Comparison of ENCODE assay signal across 9 cellular contexts in the genomic region with DNA sequence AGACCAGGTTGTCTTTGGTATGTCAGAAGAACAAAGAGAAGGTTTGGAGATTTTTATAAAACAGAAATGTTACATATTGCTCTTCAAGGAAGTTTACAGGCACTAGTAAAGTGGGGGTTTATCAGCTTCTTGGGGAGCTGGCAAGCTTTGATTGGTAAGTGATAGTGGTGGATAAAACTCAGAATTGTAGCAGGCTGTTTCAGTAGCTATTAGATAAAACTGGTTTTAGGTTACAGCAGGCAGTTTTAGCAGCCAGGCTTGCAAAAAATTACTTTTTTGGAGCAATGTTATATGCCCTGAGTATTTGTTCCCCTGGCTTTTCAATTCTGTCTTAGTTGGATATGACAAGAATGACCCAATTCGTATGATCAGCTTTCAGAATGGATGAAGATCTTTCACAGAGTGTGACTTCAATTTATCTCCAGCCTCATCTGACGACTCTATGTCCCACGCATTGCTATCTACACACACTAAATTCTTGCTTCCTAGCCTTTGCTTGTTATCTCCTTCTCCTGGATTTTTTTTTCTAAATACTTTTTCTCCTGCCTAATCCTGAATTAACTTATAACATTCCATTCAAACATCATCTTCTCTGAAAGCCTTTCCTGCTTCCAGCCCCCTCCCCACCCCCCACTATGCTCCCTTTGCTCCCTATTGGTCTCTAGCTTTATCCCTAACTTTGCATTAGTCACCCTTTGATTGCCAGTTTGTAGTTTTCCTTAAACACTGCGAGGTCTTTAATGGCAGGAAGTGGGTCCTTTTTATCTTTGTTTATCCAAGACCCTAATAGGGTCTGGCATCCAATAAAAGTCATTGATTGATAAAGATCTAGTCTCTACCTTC. TPM values are rescaled to one million over a fixed set of nuclear protein-coding genes. Genes with fewer than 3 reads are reported as not detected.
DNase-seq lines count a peak whose midpoint lies in the region; ATAC-seq and TF ChIP-seq lines count a peak whose summit lies in the region.
"Had no signal": no experiment of that assay in that cellular context is flagged by ENCODE, and none has a peak within 500 bp of the region (broad histone marks: within the 10 kb centered on the region; RNA-seq: fewer than 3 reads in every experiment).

No MANE protein-coding gene starts in this region.

- H3K4me1 ChIP-seq in CD4-positive, CD25-positive, alpha-beta regulatory T cell (ENCODE audit: control insufficient read depth, insufficient read depth, low read length, poor library complexity, severe bottlenecking), result peaks cover 37% of the 10 kb centered on the region
- peaks cover 7 to 54% (median 10%) of the 10 kb centered on the region in 3 donors for H3K4me1 ChIP-seq in esophagus squamous epithelium

- H3K9me3 Mint-ChIP-seq in CD4-positive, CD25-positive, alpha-beta regulatory T cell, result peaks cover 0 to 1% (median 0%) of the 10 kb centered on the region in 7 donors
- H3K9me3 Mint-ChIP-seq in HFFc6, result no peaks in the 10 kb centered on the region
- H3K9me3 Mint-ChIP-seq in activated T-helper 1 cell treated with anti-CD3 and anti-CD28 coated beads, Interleukin-12 subunit alpha, Interleukin-12 subunit beta, Interleukin-2, Interleukin-4 antibody, amounts not matched to agents 30 ng/mL and 10 ng/mL and 1 ng/mL, durations not matched to agents 14 hours and 24 hours and 36 hours, result no peaks in the 10 kb centered on the region
- H3K9me3 Mint-ChIP-seq in natural killer cell, result no peaks in the 10 kb centered on the region

- 66 to 74% methylated on average over 4 of the region's 4 CpGs for WGBS in esophagus squamous epithelium, 2 donors

- peak overlapping the region; percentile 88 to 99 (median 98) for H3K4me3 Mint-ChIP-seq in CD4-positive, CD25-positive, alpha-beta regulatory T cell
- peak overlapping the region; percentile 56 for H3K4me3 Mint-ChIP-seq in HFFc6
- H3K4me3 Mint-ChIP-seq in activated T-helper 1 cell treated with anti-CD3 and anti-CD28 coated beads, Interleukin-12 subunit alpha, Interleukin-12 subunit beta, Interleukin-2, Interleukin-4 antibody, amounts not matched to agents 30 ng/mL and 10 ng/mL and 1 ng/mL, durations not matched to agents 14 hours and 24 hours and 36 hours, result peak overlapping the region; percentile 21
- peak overlapping the region; percentile 99 for H3K4me3 Mint-ChIP-seq in natural killer cell

- H3K9me3 ChIP-seq in CD4-positive, CD25-positive, alpha-beta regulatory T cell (ENCODE audit: control insufficient read depth in 2 of 2, low read length in 2 of 2), result no peaks in the 10 kb centered on the region
- H3K9me3 ChIP-seq in esophagus squamous epithelium, result no peaks in the 10 kb centered on the region
- H3K9me3 ChIP-seq: body of pancreas had no signal

- no peaks in the 10 kb centered on the region for H3K27me3 Mint-ChIP-seq in CD4-positive, CD25-positive, alpha-beta regulatory T cell
- H3K27me3 Mint-ChIP-seq in HFFc6 (ENCODE audit: insufficient read depth), result no peaks in the 10 kb centered on the region
- H3K27me3 Mint-ChIP-seq in activated T-helper 1 cell treated with anti-CD3 and anti-CD28 coated beads, Interleukin-12 subunit alpha, Interleukin-12 subunit beta, Interleukin-2, Interleukin-4 antibody, amounts not matched to agents 30 ng/mL and 10 ng/mL and 1 ng/mL, durations not matched to agents 14 hours and 24 hours and 36 hours (ENCODE audit: insufficient read depth), result no peaks in the 10 kb centered on the region
- H3K27me3 Mint-ChIP-seq in natural killer cell (ENCODE audit: low read depth in 2 of 2), result no peaks in the 10 kb centered on the region

- peaks cover 6% of the 10 kb centered on the region for H3K36me3 ChIP-seq in CD4-positive, CD25-positive, alpha-beta regulatory T cell (ENCODE audit: control insufficient read depth, insufficient read depth, low read length)
- H3K36me3 ChIP-seq in esophagus squamous epithelium, result peaks cover 0 to 3% (median 0%) of the 10 kb centered on the region in 3 donors

- H3K4me3 ChIP-seq in CD4-positive, CD25-positive, alpha-beta regulatory T cell (ENCODE audit: low read depth, low read length), result peak overlapping the region; percentile 82
- peak overlapping the region in 1 of 4 donors; percentile 76 for H3K4me3 ChIP-seq in esophagus squamous epithelium
- H3K4me3 ChIP-seq: body of pancreas had no signal

- H3K36me3 Mint-ChIP-seq in CD4-positive, CD25-positive, alpha-beta regulatory T cell, result peaks cover 3% of the 10 kb centered on the region
- peaks cover 15% of the 10 kb centered on the region for H3K36me3 Mint-ChIP-seq in HFFc6 (ENCODE audit: low read depth)
- peaks cover 29% of the 10 kb centered on the region for H3K36me3 Mint-ChIP-seq in activated T-helper 1 cell treated with anti-CD3 and anti-CD28 coated beads, Interleukin-12 subunit alpha, Interleukin-12 subunit beta, Interleukin-2, Interleukin-4 antibody, amounts not matched to agents 30 ng/mL and 10 ng/mL and 1 ng/mL, durations not matched to agents 14 hours and 24 hours and 36 hours (ENCODE audit: low read depth)
- H3K36me3 Mint-ChIP-seq in natural killer cell, result peaks cover 3% of the 10 kb centered on the region

- no peak for DNase-seq in CD4-positive, CD25-positive, alpha-beta regulatory T cell
- DNase-seq in HFFc6 (no peak), natural killer cell (no peak), esophagus squamous epithelium (lab: John Stamatoyannopoulos, UW) (no peak), DMS114 treated with DMSO at 0.1 percent for 48 hours (lab: John Stamatoyannopoulos, UW; ENCODE audit: unreplicated experiment) (no peak)
- DNase-seq in activated T-helper 1 cell treated with anti-CD3 and anti-CD28 coated beads, Interleukin-12 subunit alpha, Interleukin-12 subunit beta, Interleukin-2, Interleukin-4 antibody, amounts not matched to agents 30 ng/mL and 10 ng/mL and 1 ng/mL, durations not matched to agents 14 hours and 24 hours and 36 hours (ENCODE audit: low spot score), result no peak

- no peaks in the 10 kb centered on the region for H3K27me3 ChIP-seq in CD4-positive, CD25-positive, alpha-beta regulatory T cell (ENCODE audit: control insufficient read depth, insufficient read depth, low read length)
- H3K27me3 ChIP-seq in esophagus squamous epithelium, result no peaks in the 10 kb centered on the region
- H3K27me3 ChIP-seq: body of pancreas had no signal

- intact Hi-C loops in activated T-helper 1 cell treated with anti-CD3 and anti-CD28 coated beads, Interleukin-12 subunit alpha, Interleukin-12 subunit beta, Interleukin-2, Interleukin-4 antibody, amounts not matched to agents 30 ng/mL and 10 ng/mL and 1 ng/mL, durations not matched to agents 14 hours and 24 hours and 36 hours (cut with micrococcal nuclease), result loop anchor here (2.0 to 10.0 kb wide), 5 partner anchors 436 to 1446 kb away; partner anchors contain the start of genes ELMO2, OSER1, PCIF1 and PIGT
- intact Hi-C loops in natural killer cell (cut with micrococcal nuclease), result no loop called here
- intact Hi-C loops in esophagus squamous epithelium (cut with DNase I), result no loop called here

- H3K27ac ChIP-seq in CD4-positive, CD25-positive, alpha-beta regulatory T cell (ENCODE audit: insufficient read depth, low read length, poor library complexity, severe bottlenecking), result peak overlapping the region; percentile 68
- peak overlapping the region in 1 of 4 donors; percentile 90 for H3K27ac ChIP-seq in esophagus squamous epithelium

- TF ChIP-seq POLR2A in esophagus squamous epithelium (IDR thresholded peaks at IDR 0.05), result no peak

- peaks cover 10 to 75% (median 53%) of the 10 kb centered on the region in 4 donors for H3K4me1 Mint-ChIP-seq in CD4-positive, CD25-positive, alpha-beta regulatory T cell
- peaks cover 61% of the 10 kb centered on the region for H3K4me1 Mint-ChIP-seq in HFFc6 (ENCODE audit: low read depth)
- peaks cover 77% of the 10 kb centered on the region for H3K4me1 Mint-ChIP-seq in activated T-helper 1 cell treated with anti-CD3 and anti-CD28 coated beads, Interleukin-12 subunit alpha, Interleukin-12 subunit beta, Interleukin-2, Interleukin-4 antibody, amounts not matched to agents 30 ng/mL and 10 ng/mL and 1 ng/mL, durations not matched to agents 14 hours and 24 hours and 36 hours (ENCODE audit: low read depth)
- peaks cover 38 to 43% of the 10 kb centered on the region in 2 donors for H3K4me1 Mint-ChIP-seq in natural killer cell

- TF ChIP-seq CTCF in HFFc6 (IDR thresholded peaks at IDR 0.05), result no peak
- no peak for TF ChIP-seq CTCF in natural killer cell (IDR thresholded peaks at IDR 0.05)
- TF ChIP-seq CTCF in esophagus squamous epithelium (IDR thresholded peaks at IDR 0.05), result no peak

- H3K27ac Mint-ChIP-seq in CD4-positive, CD25-positive, alpha-beta regulatory T cell, result peak overlapping the region in 2 of 3 donors; percentile 32 to 94
- H3K27ac Mint-ChIP-seq in HFFc6 (peak overlapping the region; percentile 90), natural killer cell (peak overlapping the region; percentile 82 to 88)
- peak overlapping the region; percentile 98 for H3K27ac Mint-ChIP-seq in activated T-helper 1 cell treated with anti-CD3 and anti-CD28 coated beads, Interleukin-12 subunit alpha, Interleukin-12 subunit beta, Interleukin-2, Interleukin-4 antibody, amounts not matched to agents 30 ng/mL and 10 ng/mL and 1 ng/mL, durations not matched to agents 14 hours and 24 hours and 36 hours

- ATAC-seq in CD4-positive, CD25-positive, alpha-beta regulatory T cell (ENCODE audit: low read depth in 2 of 2), result no peak
- ATAC-seq in natural killer cell, result no peak
- ATAC-seq in GM21825 (IDR thresholded peaks at IDR 0.05; ENCODE audit: unreplicated experiment), result no peak
- ATAC-seq in GM19397 (IDR thresholded peaks at IDR 0.05; ENCODE audit: unreplicated experiment), result no peak

RNA-seq across cellular contexts. Expression of gene TOMM34, which starts 1.0 kb away (rescaled TPM):
- total RNA-seq in CD4-positive, CD25-positive, alpha-beta regulatory T cell, result 10.7 TPM
- polyA plus RNA-seq in CD4-positive, CD25-positive, alpha-beta regulatory T cell, result 10 to 100 TPM; 13.8 to 24.2 (median 23.0) TPM
- total RNA-seq in HFFc6 (2021; fragmentation: NEBNext Ultra II Directional; extraction: Animal tissue kit (Norgen Biotek cat#: 25700)), result 10 to 100 TPM; 88.5 to 96.5 (median 93.0) TPM
- 53.0 and 55.4 TPM in 2 replicates for total RNA-seq in activated T-helper 1 cell treated with anti-CD3 and anti-CD28 coated beads, Interleukin-12 subunit alpha, Interleukin-12 subunit beta, Interleukin-2, Interleukin-4 antibody, amounts not matched to agents 30 ng/mL and 10 ng/mL and 1 ng/mL, durations not matched to agents 14 hours and 24 hours and 36 hours
- total RNA-seq in natural killer cell (1 to 10 TPM; 8.5 to 9.2 (median 8.8) TPM), esophagus squamous epithelium (10 to 100 TPM; 11.4 to 19.5 (median 16.7) TPM)

RNA-seq across cellular contexts. Expression of gene STK4, which starts 5.1 kb away (rescaled TPM):
- 375 TPM for total RNA-seq in CD4-positive, CD25-positive, alpha-beta regulatory T cell
- 100 to 1,000 TPM; 211 to 254 (median 227) TPM for polyA plus RNA-seq in CD4-positive, CD25-positive, alpha-beta regulatory T cell
- total RNA-seq in HFFc6 (2021; fragmentation: NEBNext Ultra II Directional; extraction: Animal tissue kit (Norgen Biotek cat#: 25700)), result 10 to 100 TPM; 34.3 to 46.6 (median 36.6) TPM
- 149 and 155 TPM in 2 replicates for total RNA-seq in activated T-helper 1 cell treated with anti-CD3 and anti-CD28 coated beads, Interleukin-12 subunit alpha, Interleukin-12 subunit beta, Interleukin-2, Interleukin-4 antibody, amounts not matched to agents 30 ng/mL and 10 ng/mL and 1 ng/mL, durations not matched to agents 14 hours and 24 hours and 36 hours
- total RNA-seq in natural killer cell, result 100 to 1,000 TPM; 351 to 394 (median 366) TPM
- 10 to 100 TPM; 14.6 to 29.8 (median 17.6) TPM for total RNA-seq in esophagus squamous epithelium

RNA-seq across cellular contexts. Expression of gene PABPC1L, which starts 51.4 kb away (rescaled TPM):
- total RNA-seq in CD4-positive, CD25-positive, alpha-beta regulatory T cell, result 66.1 TPM
- under 1 TPM in 2 of 4 donors, not detected in 2; 0.12 to 0.68 TPM for polyA plus RNA-seq in CD4-positive, CD25-positive, alpha-beta regulatory T cell
- total RNA-seq in HFFc6 (2021; fragmentation: NEBNext Ultra II Directional; extraction: Animal tissue kit (Norgen Biotek cat#: 25700)), result 10 to 100 TPM; 14.4 to 22.4 (median 16.6) TPM
- total RNA-seq in activated T-helper 1 cell treated with anti-CD3 and anti-CD28 coated beads, Interleukin-12 subunit alpha, Interleukin-12 subunit beta, Interleukin-2, Interleukin-4 antibody, amounts not matched to agents 30 ng/mL and 10 ng/mL and 1 ng/mL, durations not matched to agents 14 hours and 24 hours and 36 hours, result 101 and 106 TPM in 2 replicates
- total RNA-seq in natural killer cell, result 10 to 100 TPM; 31.7 to 64.9 (median 48.1) TPM
- 10 to 100 TPM in 1 of 4 donors, 1 to 10 TPM in 3; 5.9 to 18.5 (median 8.7) TPM for total RNA-seq in esophagus squamous epithelium

Comparison
In these comparisons a context has a peak if more than half of its experiments do, and no peak if none do; other contexts are left out.
1. H3K4me3 Mint-ChIP-seq: peak in every context shown above with its lines; median percentile 99 in natural killer cell; 98 in CD4-positive, CD25-positive, alpha-beta regulatory T cell; 56 in HFFc6; 21 in activated T-helper 1 cell treated with anti-CD3 and anti-CD28 coated beads, Interleukin-12 subunit alpha, Interleukin-12 subunit beta, Interleukin-2, Interleukin-4 antibody, amounts not matched to agents 30 ng/mL and 10 ng/mL and 1 ng/mL, durations not matched to agents 14 hours and 24 hours and 36 hours.